22 cellular contexts compared by ENCODE assay signal in genomic region chr1:207306603-207307002, GRCh38.
"Had no signal": no experiment of that assay in that cellular context is flagged by ENCODE, and none has a peak within 500 bp of the region (broad histone marks: within the 10 kb centered on the region; RNA-seq: fewer than 3 reads in every experiment).

No MANE protein-coding gene starts in this region.

- H3K4me1 Mint-ChIP-seq: nephron progenitor cell had no signal

- H3K27me3 Mint-ChIP-seq: stimulated activated naive B cell treated with anti-CD40 and anti-IgM and Interleukin-4, amounts not matched to agents 10 μg/mL and 1 μg/mL and 100 μg/mL, for 72 hours; stimulated activated naive CD8-positive, alpha-beta T cell treated with anti-CD3 and anti-CD28 coated beads, Interleukin-15, amount 100 ng/mL, for 72 hours had no signal

- H3K4me2 ChIP-seq: hepatocyte had no signal

- ATAC-seq: foreskin keratinocyte; naive thymus-derived CD4-positive, alpha-beta T cell; sciatic nerve; stimulated activated naive B cell treated with anti-CD40 and anti-IgM and Interleukin-4, amounts not matched to agents 10 μg/mL and 1 μg/mL and 100 μg/mL, for 72 hours; stimulated activated naive CD8-positive, alpha-beta T cell treated with anti-CD3 and anti-CD28 coated beads, Interleukin-15, amount 100 ng/mL, for 72 hours had no signal

- DNase-seq: dermis blood vessel endothelial cell; erythroblast; foreskin keratinocyte; head of caudate nucleus; kidney glomerular epithelial cell; mesendoderm; naive thymus-derived CD4-positive, alpha-beta T cell; nephron progenitor cell; posterior cingulate gyrus; spleen; stimulated activated CD4-positive, alpha-beta T cell treated with anti-CD3 and anti-CD28 coated beads, Interleukin-15, amount 100 ng/mL, for 24 hours; stimulated activated CD4-positive, alpha-beta T cell treated with anti-CD3 and anti-CD28 coated beads, Interleukin-2, amount 100 ng/mL, for 24 hours; stimulated activated CD4-positive, alpha-beta T cell treated with anti-CD3 and anti-CD28 coated beads, Interleukin-4, amount 100 ng/mL, for 4 hours; stimulated activated naive B cell treated with anti-CD40 and anti-IgM and Interleukin-4, amounts not matched to agents 10 μg/mL and 1 μg/mL and 100 μg/mL, for 72 hours; stimulated activated naive CD8-positive, alpha-beta T cell treated with anti-CD3 and anti-CD28 coated beads, Interleukin-15, amount 100 ng/mL, for 72 hours; testis; transverse colon had no signal

- H3K27ac Mint-ChIP-seq: nephron progenitor cell; stimulated activated naive B cell treated with anti-CD40 and anti-IgM and Interleukin-4, amounts not matched to agents 10 μg/mL and 1 μg/mL and 100 μg/mL, for 72 hours; stimulated activated naive CD8-positive, alpha-beta T cell treated with anti-CD3 and anti-CD28 coated beads, Interleukin-15, amount 100 ng/mL, for 72 hours had no signal

- H2AFZ ChIP-seq: hepatocyte had no signal

- H3K9me3 ChIP-seq: neutrophil, testis, transverse colon had no signal

- H3K4me3 Mint-ChIP-seq: naive thymus-derived CD4-positive, alpha-beta T cell; nephron progenitor cell; stimulated activated naive B cell treated with anti-CD40 and anti-IgM and Interleukin-4, amounts not matched to agents 10 μg/mL and 1 μg/mL and 100 μg/mL, for 72 hours; stimulated activated naive CD8-positive, alpha-beta T cell treated with anti-CD3 and anti-CD28 coated beads, Interleukin-15, amount 100 ng/mL, for 72 hours had no signal

- H3K27me3 ChIP-seq: foreskin keratinocyte, hepatocyte, neutrophil, spleen, testis, transverse colon had no signal

- H3K79me2 ChIP-seq: hepatocyte had no signal

- FAIRE-seq: endothelial cell of umbilical vein, islet of Langerhans had no signal

- H3K4me3 ChIP-seq: hepatocyte, spleen, testis, transverse colon had no signal

- H3K27ac ChIP-seq: foreskin keratinocyte, hepatocyte, neutrophil, spleen, testis, transverse colon had no signal

- H3K36me3 ChIP-seq: neutrophil, spleen, transverse colon had no signal
